Comparison of ENCODE assay signal across 17 cellular contexts in the genomic region with DNA sequence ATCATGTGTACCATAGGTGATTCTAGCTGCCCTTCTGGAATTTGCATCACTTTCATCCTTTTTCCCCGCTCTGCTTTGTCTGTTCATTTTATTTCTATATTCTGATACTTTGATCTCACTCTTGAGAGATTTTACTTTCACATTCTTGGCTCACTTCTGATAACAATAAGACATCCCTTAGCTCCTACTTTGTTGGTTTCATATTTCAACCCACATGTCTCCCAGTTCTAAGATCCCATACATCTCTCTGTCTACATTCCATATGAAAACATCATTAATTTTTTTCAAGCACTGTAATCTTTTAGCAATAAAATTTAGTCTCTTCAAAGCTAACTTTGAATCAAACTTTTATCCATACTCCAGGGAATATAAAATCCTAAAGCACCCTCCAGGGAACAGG.
"Had no signal": no experiment of that assay in that cellular context is flagged by ENCODE, and none has a peak within 500 bp of the region (broad histone marks: within the 10 kb centered on the region; RNA-seq: fewer than 3 reads in every experiment).

No MANE protein-coding gene starts in this region.

- DNase-seq: activated B cell treated with CpG ODN at 0.5 μM for 24 hours; activated CD4-positive, alpha-beta T cell treated with anti-CD3 and anti-CD28 coated beads, Interleukin-2, amount 50 U/mL, for 1 hour; activated CD8-positive, alpha-beta memory T cell treated with anti-CD3 and anti-CD28 coated beads for 24 hours; activated gamma-delta T cell treated with Interleukin-2 at 50 U/mL for 16 hours; activated naive CD8-positive, alpha-beta T cell treated with anti-CD3 and anti-CD28 coated beads for 36 hours; anterior cingulate cortex; dorsolateral prefrontal cortex; endodermal cell; erythroblast; retina; stimulated activated CD4-positive, alpha-beta T cell treated with anti-CD3 and anti-CD28 coated beads, Interleukin-15, amount 100 ng/mL, for 24 hours; stimulated activated CD4-positive, alpha-beta T cell treated with anti-CD3 and anti-CD28 coated beads, Interleukin-4, amount 100 ng/mL, for 1 hour; stimulated activated naive B cell treated with anti-CD40 and anti-IgM and Interleukin-4, amounts not matched to agents 10 μg/mL and 1 μg/mL and 100 μg/mL, for 72 hours had no signal

- H2AFZ ChIP-seq: neural progenitor cell, parathyroid adenoma had no signal

- H3K27me3 Mint-ChIP-seq: activated B cell treated with CpG ODN at 0.5 μM for 24 hours; activated naive CD8-positive, alpha-beta T cell treated with anti-CD3 and anti-CD28 coated beads for 36 hours; stimulated activated naive B cell treated with anti-CD40 and anti-IgM and Interleukin-4, amounts not matched to agents 10 μg/mL and 1 μg/mL and 100 μg/mL, for 72 hours had no signal

- H3K9ac ChIP-seq: neural progenitor cell, parathyroid adenoma had no signal

- H3K4me3 Mint-ChIP-seq: activated B cell treated with CpG ODN at 0.5 μM for 24 hours; activated naive CD8-positive, alpha-beta T cell treated with anti-CD3 and anti-CD28 coated beads for 36 hours; endodermal cell; neural progenitor cell; stimulated activated naive B cell treated with anti-CD40 and anti-IgM and Interleukin-4, amounts not matched to agents 10 μg/mL and 1 μg/mL and 100 μg/mL, for 72 hours had no signal

- H3K36me3 Mint-ChIP-seq: activated naive CD8-positive, alpha-beta T cell treated with anti-CD3 and anti-CD28 coated beads for 36 hours; stimulated activated naive B cell treated with anti-CD40 and anti-IgM and Interleukin-4, amounts not matched to agents 10 μg/mL and 1 μg/mL and 100 μg/mL, for 72 hours had no signal

- H3K4me1 ChIP-seq: neural progenitor cell, parathyroid adenoma, tibial nerve had no signal

- H3K4me3 ChIP-seq: dorsolateral prefrontal cortex, neural progenitor cell, tibial nerve had no signal

- H3K9me3 Mint-ChIP-seq: activated B cell treated with CpG ODN at 0.5 μM for 24 hours; activated naive CD8-positive, alpha-beta T cell treated with anti-CD3 and anti-CD28 coated beads for 36 hours; endodermal cell; neural progenitor cell; stimulated activated naive B cell treated with anti-CD40 and anti-IgM and Interleukin-4, amounts not matched to agents 10 μg/mL and 1 μg/mL and 100 μg/mL, for 72 hours had no signal

- ATAC-seq: left lobe of liver; stimulated activated naive B cell treated with anti-CD40 and anti-IgM and Interleukin-4, amounts not matched to agents 10 μg/mL and 1 μg/mL and 100 μg/mL, for 72 hours had no signal

- H3K4me1 Mint-ChIP-seq: activated B cell treated with CpG ODN at 0.5 μM for 24 hours; endodermal cell; neural progenitor cell; stimulated activated naive B cell treated with anti-CD40 and anti-IgM and Interleukin-4, amounts not matched to agents 10 μg/mL and 1 μg/mL and 100 μg/mL, for 72 hours had no signal

- H3K4me2 ChIP-seq: neural progenitor cell had no signal

- H3K27me3 ChIP-seq: dorsolateral prefrontal cortex, neural progenitor cell, tibial nerve had no signal

- H3K27ac ChIP-seq: dorsolateral prefrontal cortex, neural progenitor cell, parathyroid adenoma, tibial nerve had no signal

- H3K9me3 ChIP-seq: tibial nerve had no signal

- H3K79me2 ChIP-seq: parathyroid adenoma had no signal

- H3K36me3 ChIP-seq: neural progenitor cell had no signal

- H3K27ac Mint-ChIP-seq: activated B cell treated with CpG ODN at 0.5 μM for 24 hours; activated naive CD8-positive, alpha-beta T cell treated with anti-CD3 and anti-CD28 coated beads for 36 hours; neural progenitor cell; stimulated activated naive B cell treated with anti-CD40 and anti-IgM and Interleukin-4, amounts not matched to agents 10 μg/mL and 1 μg/mL and 100 μg/mL, for 72 hours had no signal
